ENCODE assay signal across 8 cellular contexts in genomic region chr21:29164330-29164942, GRCh38. TPM values are rescaled to one million over a fixed set of nuclear protein-coding genes. Genes with fewer than 3 reads are reported as not detected.
DNase-seq lines count a peak whose midpoint lies in the region; ATAC-seq, FAIRE-seq and TF ChIP-seq lines count a peak whose summit lies in the region.

No MANE protein-coding gene starts in this region.

- H3K9me3 ChIP-seq in esophagus muscularis mucosa, result no peaks in the 10 kb centered on the region
- H3K9me3 ChIP-seq in osteoblast (ENCODE audit: low read depth, low read length), result no peaks in the 10 kb centered on the region

- TF ChIP-seq POLR2A in esophagus muscularis mucosa (IDR thresholded peaks at IDR 0.05; ENCODE audit: low read depth), result no peak

- H3K4me1 ChIP-seq in esophagus muscularis mucosa, result peaks cover 6 to 15% (median 12%) of the 10 kb centered on the region in 4 donors
- peaks cover 23% of the 10 kb centered on the region for H3K4me1 ChIP-seq in osteoblast (ENCODE audit: insufficient read depth, low read length)

- H3K4me3 ChIP-seq in esophagus muscularis mucosa (no peak overlapping the region), osteoblast (ENCODE audit: insufficient read depth, low read length) (no peak overlapping the region)

- TF ChIP-seq CTCF in esophagus muscularis mucosa (IDR thresholded peaks at IDR 0.05), result peak; percentile 66 to 84 (median 79)
- peak; percentile 83 for TF ChIP-seq CTCF in osteoblast (IDR thresholded peaks at IDR 0.05; ENCODE audit: extremely low read depth, low read depth, low read length)

- H4K20me1 ChIP-seq in osteoblast (ENCODE audit: insufficient read depth, low read length), result no peaks in the 10 kb centered on the region

- H3K36me3 ChIP-seq in esophagus muscularis mucosa (no peaks in the 10 kb centered on the region), osteoblast (ENCODE audit: insufficient read depth, low read length) (peaks cover 8% of the 10 kb centered on the region)

- intact Hi-C loops in esophagus muscularis mucosa (cut with DNase I), result loop anchor here (2.0 to 5.0 kb wide), 3 partner anchors 133 to 206 kb away; partner anchors contain the start of gene BACH1

- H3K27me3 ChIP-seq in esophagus muscularis mucosa (no peaks in the 10 kb centered on the region), osteoblast (ENCODE audit: insufficient read depth, low read length) (no peaks in the 10 kb centered on the region)

- peak; percentile 67 for FAIRE-seq in RCC 7860 (lab: Jason Lieb, UNC)

- DNase-seq in COLO829 (ENCODE audit: low spot score) (peak; percentile 63), HS-27A (ENCODE audit: low read depth) (peak; percentile 84), RCC 7860 (ENCODE audit: low spot score) (peak; percentile 57), esophagus muscularis mucosa (ENCODE audit: extremely low spot score) (no peak), osteoblast (ENCODE audit: insufficient read length, low spot score, missing footprints) (no peak), germinal center (ENCODE audit: low spot score) (no peak)
- no peak for DNase-seq in activated CD8-positive, alpha-beta memory T cell treated with anti-CD3 and anti-CD28 coated beads, Interleukin-2, amount 50 U/mL, for 48 hours

- TF ChIP-seq EP300 in esophagus muscularis mucosa (IDR thresholded peaks at IDR 0.05), result no peak

- ATAC-seq in HG03108 (IDR thresholded peaks at IDR 0.05; ENCODE audit: unreplicated experiment), result no peak

- H3K4me2 ChIP-seq in osteoblast (ENCODE audit: insufficient read depth, low read length), result peak overlapping the region; percentile 25

- H3K27ac ChIP-seq in esophagus muscularis mucosa (replicated peaks in 1 of 4), result no peak overlapping the region
- peak overlapping the region; percentile 93 for H3K27ac ChIP-seq in osteoblast (ENCODE audit: low read depth, low read length)

- no peak overlapping the region for H2AFZ ChIP-seq in osteoblast (ENCODE audit: low read length)

- peaks cover 13% of the 10 kb centered on the region for H3K79me2 ChIP-seq in osteoblast (ENCODE audit: insufficient read depth, low read length)

- WGBS in esophagus muscularis mucosa, result 27% methylated on average over 8 of the region's 8 CpGs

RNA-seq across cellular contexts. Expression of gene MAP3K7CL, which starts 34.0 kb away (rescaled TPM):
- total RNA-seq in esophagus muscularis mucosa, result 1 to 10 TPM; 1.6 to 2.8 (median 1.9) TPM
- total RNA-seq in osteoblast, result 15.6 and 19.9 TPM in 2 replicates

Comparison
In these comparisons a context has a peak if more than half of its experiments do, and no peak if none do; other contexts are left out.
1. DNase-seq: peak in COLO829 (single experiment), HS-27A (single experiment) and RCC 7860 (single experiment); none in esophagus muscularis mucosa (single experiment), osteoblast (single experiment), germinal center (single experiment) and activated CD8-positive, alpha-beta memory T cell treated with anti-CD3 and anti-CD28 coated beads, Interleukin-2, amount 50 U/mL, for 48 hours (single experiment).